27 cellular contexts compared by ENCODE assay signal in genomic region chr13:105599477-105600037, GRCh38.
"Had no signal": no experiment of that assay in that cellular context is flagged by ENCODE, and none has a peak within 500 bp of the region (broad histone marks: within the 10 kb centered on the region; RNA-seq: fewer than 3 reads in every experiment).

No MANE protein-coding gene starts in this region.

- H3K4me3 Mint-ChIP-seq: activated T-cell treated with anti-CD3 and anti-CD28 coated beads, Interleukin-2, amount 50 U/mL, for 72 hours; immature natural killer cell; naive B cell; stimulated activated effector memory CD8-positive, alpha-beta T cell treated with anti-CD3 and anti-CD28 coated beads, Interleukin-12 subunit alpha, Interleukin-12 subunit beta, amount 100 ng/mL, for 72 hours; stimulated activated naive CD8-positive, alpha-beta T cell treated with anti-CD3 and anti-CD28 coated beads, Interleukin-15, Interleukin-2, amounts not matched to agents 100 ng/mL and 50 ng/mL, for 24 hours; type B pancreatic cell had no signal

- H3K27me3 Mint-ChIP-seq: naive B cell; stimulated activated naive CD8-positive, alpha-beta T cell treated with anti-CD3 and anti-CD28 coated beads, Interleukin-15, Interleukin-2, amounts not matched to agents 100 ng/mL and 50 ng/mL, for 24 hours; type B pancreatic cell had no signal

- DNase-seq: activated CD4-positive, alpha-beta T cell treated with anti-CD3 and anti-CD28 coated beads for 4 hours; activated CD4-positive, alpha-beta T cell treated with anti-CD3 and anti-CD28 coated beads, Interleukin-2, amount 50 U/mL, for 4 hours; activated naive CD4-positive, alpha-beta T cell; activated T-cell treated with anti-CD3 and anti-CD28 coated beads for 4 hours; activated T-cell treated with anti-CD3 and anti-CD28 coated beads, Interleukin-2, amount 50 U/mL, for 72 hours; body of pancreas; cerebellar nuclear complex; colonic mucosa; dorsolateral prefrontal cortex; effector memory CD4-positive, alpha-beta T cell; foreskin fibroblast; head of caudate nucleus; hypothalamus; immature natural killer cell; kidney; naive B cell; nucleus accumbens; posterior cingulate gyrus; right lobe of liver; stimulated activated CD4-positive, alpha-beta T cell treated with anti-CD3 and anti-CD28 coated beads, Interleukin-12 subunit alpha, Interleukin-12 subunit beta, amount 100 ng/mL, for 4 hours; stimulated activated CD4-positive, alpha-beta T cell treated with anti-CD3 and anti-CD28 coated beads, Interleukin-4, amount 100 ng/mL, for 24 hours had no signal

- H3K4me1 Mint-ChIP-seq: immature natural killer cell; naive B cell; stimulated activated effector memory CD8-positive, alpha-beta T cell treated with anti-CD3 and anti-CD28 coated beads, Interleukin-12 subunit alpha, Interleukin-12 subunit beta, amount 100 ng/mL, for 72 hours had no signal

- H3K36me3 Mint-ChIP-seq: activated naive CD4-positive, alpha-beta T cell treated with anti-CD3 and anti-CD28 coated beads, Interleukin-2, amount 50 U/mL, for 72 hours; immature natural killer cell; naive B cell; stimulated activated effector memory CD8-positive, alpha-beta T cell treated with anti-CD3 and anti-CD28 coated beads, Interleukin-12 subunit alpha, Interleukin-12 subunit beta, amount 100 ng/mL, for 72 hours; type B pancreatic cell had no signal

- H3K27ac Mint-ChIP-seq: activated naive CD4-positive, alpha-beta T cell treated with anti-CD3 and anti-CD28 coated beads, Interleukin-2, amount 50 U/mL, for 72 hours; activated T-cell treated with anti-CD3 and anti-CD28 coated beads, Interleukin-2, amount 50 U/mL, for 72 hours; immature natural killer cell; naive B cell; stimulated activated effector memory CD8-positive, alpha-beta T cell treated with anti-CD3 and anti-CD28 coated beads, Interleukin-12 subunit alpha, Interleukin-12 subunit beta, amount 100 ng/mL, for 72 hours; stimulated activated naive CD8-positive, alpha-beta T cell treated with anti-CD3 and anti-CD28 coated beads, Interleukin-15, Interleukin-2, amounts not matched to agents 100 ng/mL and 50 ng/mL, for 24 hours; type B pancreatic cell had no signal

- H3K4me3 ChIP-seq: body of pancreas, colonic mucosa, dorsolateral prefrontal cortex, right lobe of liver, skin epidermis, vagina had no signal
